Comparison of ENCODE assay signal across 8 cellular contexts in genomic region chr7:112449902-112450806, GRCh38. TPM values are rescaled to one million over a fixed set of nuclear protein-coding genes. Genes with fewer than 3 reads are reported as not detected.
DNase-seq lines count a peak whose midpoint lies in the region; ATAC-seq and TF ChIP-seq lines count a peak whose summit lies in the region.

A gene with protein sequence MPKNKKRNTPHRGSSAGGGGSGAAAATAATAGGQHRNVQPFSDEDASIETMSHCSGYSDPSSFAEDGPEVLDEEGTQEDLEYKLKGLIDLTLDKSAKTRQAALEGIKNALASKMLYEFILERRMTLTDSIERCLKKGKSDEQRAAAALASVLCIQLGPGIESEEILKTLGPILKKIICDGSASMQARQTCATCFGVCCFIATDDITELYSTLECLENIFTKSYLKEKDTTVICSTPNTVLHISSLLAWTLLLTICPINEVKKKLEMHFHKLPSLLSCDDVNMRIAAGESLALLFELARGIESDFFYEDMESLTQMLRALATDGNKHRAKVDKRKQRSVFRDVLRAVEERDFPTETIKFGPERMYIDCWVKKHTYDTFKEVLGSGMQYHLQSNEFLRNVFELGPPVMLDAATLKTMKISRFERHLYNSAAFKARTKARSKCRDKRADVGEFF (plus strand): TSS chr7:112450460. CDS start chr7:112450689, 229 bp downstream.

- intact Hi-C loops in PC-3 (cut with micrococcal nuclease) (loop anchor here (1.0 kb wide), 1 partner anchor 27 kb away; no protein-coding TSS in a partner anchor), mucosa of descending colon (cut with DNase I, micrococcal nuclease) (no loop called here)

- peak within 1 kb of the TSS; percentile 94 for H3K9ac ChIP-seq in PC-3 (ENCODE audit: low read length)

- peak within 1 kb of the TSS; percentile 96 for H2AFZ ChIP-seq in PC-3 (ENCODE audit: low read length)

- H3K4me1 ChIP-seq in PC-3 (ENCODE audit: insufficient read depth, low read length) (peaks cover 29% of the 10 kb centered on the region), mucosa of descending colon (ENCODE audit: low read depth) (peaks cover 24% of the 10 kb centered on the region)

- POLR2A ChIA-PET in PC-3 (lab: Charles Lee; ENCODE audit: unreplicated experiment), result interaction anchor here (0.5 to 1.0 kb wide), 7 partner anchors 24 to 370 kb away, joined by 3 to 9 read pairs (median 4); no protein-coding TSS in a partner anchor

- TSS peak; percentile 48 for BruUV-seq in PC-3 (replicated peaks; lab: Mats Ljungman, UMichigan)

- CTCF ChIA-PET in PC-3 (lab: Charles Lee), result interaction anchor here (0.6 to 0.7 kb wide), 4 partner anchors 34 to 704 kb away, joined by 3 read pairs; no protein-coding TSS in a partner anchor

- H3K4me2 ChIP-seq in PC-3 (ENCODE audit: low read length), result peak within 1 kb of the TSS; percentile 97

- peaks cover 39% of the 10 kb centered on the region for H4K20me1 ChIP-seq in PC-3 (ENCODE audit: low read length)

- H3K4me3 ChIP-seq in PC-3 (ENCODE audit: low read length) (peak within 1 kb of the TSS; percentile 96), epithelial cell of esophagus (ENCODE audit: low read length) (peak within 1 kb of the TSS; percentile 94), mucosa of descending colon (peak within 1 kb of the TSS; percentile 99)

- peak within 1 kb of the TSS; percentile 80 for H3K27ac ChIP-seq in PC-3 (ENCODE audit: low read length)

- DNase-seq in DMS114 treated with DMSO at 0.1 percent for 48 hours (lab: John Stamatoyannopoulos, UW; ENCODE audit: unreplicated experiment) (peak; percentile 93), PC-3 (peak; percentile 97), activated T-cell treated with anti-CD3 and anti-CD28 coated beads for 48 hours (ENCODE audit: low read depth) (peak; percentile 97), epithelial cell of esophagus (ENCODE audit: low read depth) (peak; percentile 100), mucosa of descending colon (peak; percentile 99 to 100 (median 100))
- DNase-seq in stimulated activated CD8-positive, alpha-beta memory T cell treated with anti-CD3 and anti-CD28 coated beads, Interleukin-4, amount 100 ng/mL, for 24 hours (ENCODE audit: low read depth), result peak; percentile 97

- no peaks in the 10 kb centered on the region for H3K36me3 ChIP-seq in PC-3 (ENCODE audit: low read depth, low read length)
- peaks cover 7% of the 10 kb centered on the region for H3K36me3 ChIP-seq in mucosa of descending colon (ENCODE audit: low read depth)

- no peaks in the 10 kb centered on the region for H3K27me3 ChIP-seq in PC-3 (ENCODE audit: low read length)

- ATAC-seq in GM21576 (IDR thresholded peaks at IDR 0.05; ENCODE audit: unreplicated experiment), result peak; percentile 69
- peak; percentile 85 for ATAC-seq in PC-3
- ATAC-seq in mucosa of descending colon, result peak; percentile 89

- no peak for TF ChIP-seq CTCF in PC-3 (conservative IDR thresholded peaks at IDR 0.05; ENCODE audit: low read depth, low read length)
- no peak for TF ChIP-seq CTCF in epithelial cell of esophagus (IDR thresholded peaks at IDR 0.05; ENCODE audit: insufficient read depth, low read depth, low read length, missing control alignments)
- TF ChIP-seq CTCF in mucosa of descending colon (IDR thresholded peaks at IDR 0.05), result no peak

- peaks cover 4% of the 10 kb centered on the region for H3F3A ChIP-seq in PC-3 (ENCODE audit: low read length, unreplicated experiment)

- no peak for TF ChIP-seq EP300 in Ishikawa (IDR thresholded peaks at IDR 0.05; ENCODE audit: borderline replicate concordance)

- H3K79me2 ChIP-seq in PC-3 (ENCODE audit: low read length), result peaks cover 47% of the 10 kb centered on the region

- no peaks in the 10 kb centered on the region for H3K9me2 ChIP-seq in PC-3 (replicated peaks; ENCODE audit: low read length)

- no peaks in the 10 kb centered on the region for H3K9me3 ChIP-seq in PC-3 (ENCODE audit: low read length)
- no peaks in the 10 kb centered on the region for H3K9me3 ChIP-seq in mucosa of descending colon

- no peak for TF ChIP-seq RAD21 in Ishikawa (IDR thresholded peaks at IDR 0.05; ENCODE audit: low read depth)

TF ChIP-seq in Ishikawa, 13 proteins besides CTCF, POLR2A, EP300 and RAD21:
- TF ChIP-seq REST (IDR thresholded peaks at IDR 0.05; ENCODE audit: low read depth), result no peak
- peak; percentile 80 for TF ChIP-seq CREB1 (IDR thresholded peaks at IDR 0.05; ENCODE audit: low read depth)
- TF ChIP-seq TAF1 (IDR thresholded peaks at IDR 0.05; ENCODE audit: low read depth), result peak; percentile 80
- TF ChIP-seq FOXM1 (IDR thresholded peaks at IDR 0.05; ENCODE audit: borderline replicate concordance, low read depth), result no peak
- TF ChIP-seq CEBPB (IDR thresholded peaks at IDR 0.05), result no peak
- peak; percentile 14; the same call in 1 of the 2 replicates for TF ChIP-seq TEAD4 (IDR thresholded peaks at IDR 0.05)
- peak; percentile 20; the same call in 1 of the 2 replicates for TF ChIP-seq YY1 (IDR thresholded peaks at IDR 0.05; ENCODE audit: low read depth)
- peak; percentile 50; the same call in 1 of the 2 replicates for TF ChIP-seq EGR1 (IDR thresholded peaks at IDR 0.05)
- peak; percentile 19; the same call in 1 of the 2 replicates for TF ChIP-seq TCF12 (IDR thresholded peaks at IDR 0.05; ENCODE audit: low read depth)

RNA-seq across cellular contexts. Expression of the gene that starts here (rescaled TPM):
- total RNA-seq in PC-3 (2014; rRNA removed) (72.6 and 73.4 TPM in 2 replicates), mucosa of descending colon (10 to 100 TPM; 31.2 to 68.0 (median 47.1) TPM)

Comparison
In these comparisons a context has a peak if more than half of its experiments do, and no peak if none do; other contexts are left out.
1. Peak in every context shown above with its lines: DNase-seq, ATAC-seq, H3K4me3 ChIP-seq and H3K27ac ChIP-seq.